In genomic region chr7:75688200-75689136, GRCh38 we compare ENCODE assay signal across 10 cellular contexts. TPM values are rescaled to one million over a fixed set of nuclear protein-coding genes. Genes with fewer than 3 reads are reported as not detected.
A peak's percentile ranks its signal among the peaks of the same experiment; 100 is the strongest.
DNase-seq lines count a peak whose midpoint lies in the region; ATAC-seq and TF ChIP-seq lines count a peak whose summit lies in the region.
"Had no signal": no experiment of that assay in that cellular context is flagged by ENCODE, and none has a peak within 500 bp of the region (broad histone marks: within the 10 kb centered on the region; RNA-seq: fewer than 3 reads in every experiment).

No MANE protein-coding gene starts in this region.

- in situ Hi-C loops in KBM-7 (cut with MboI; ENCODE audit: low pct_unique_long_range_greater_than_20kb, low sequenced_read_pairs): no loop called here

- H3K4me1 ChIP-seq in left lung: no peaks in the 10 kb centered on the region

- intact Hi-C loops in left lung (cut with DNase I): no loop called here

- peak; percentile 51 for DNase-seq in DMS153 (lab: John Stamatoyannopoulos, UW)
- peak; percentile 96 to 98 for DNase-seq in NCI-H2081 (lab: John Stamatoyannopoulos, UW)
- peak; percentile 23 for DNase-seq in dermis blood vessel endothelial cell
- DNase-seq in nucleus accumbens (lab: John Stamatoyannopoulos, UW): peak; percentile 12 to 95 (median 87)
- no peak for DNase-seq in hepatic stellate cell (ENCODE audit: low spot score)
- no peak for DNase-seq in activated T-cell treated with anti-CD3 and anti-CD28 coated beads, Interleukin-2, amount 50 U/mL, for 72 hours
- no peak for DNase-seq in left lung
- no peak for DNase-seq in KBM-7

- no peaks in the 10 kb centered on the region for H3K36me3 ChIP-seq in left lung
- H3K36me3 ChIP-seq: cardiac muscle cell had no signal

- H3K4me3 Mint-ChIP-seq in activated T-cell treated with anti-CD3 and anti-CD28 coated beads, Interleukin-2, amount 50 U/mL, for 72 hours: no peak overlapping the region

- H3K9me3 ChIP-seq in left lung: no peaks in the 10 kb centered on the region

- H3K4me3 ChIP-seq in left lung: no peak overlapping the region
- H3K4me3 ChIP-seq: cardiac muscle cell, SK-N-MC had no signal

- H3K27ac Mint-ChIP-seq in activated T-cell treated with anti-CD3 and anti-CD28 coated beads, Interleukin-2, amount 50 U/mL, for 72 hours: no peak overlapping the region

- TF ChIP-seq CTCF in left lung (IDR thresholded peaks at IDR 0.05): no peak

- H3K4me1 Mint-ChIP-seq in activated T-cell treated with anti-CD3 and anti-CD28 coated beads, Interleukin-2, amount 50 U/mL, for 72 hours (ENCODE audit: low read depth): no peaks in the 10 kb centered on the region

- no peak for ATAC-seq in activated T-cell treated with anti-CD3 and anti-CD28 coated beads, Interleukin-2, amount 50 U/mL, for 72 hours (replicated peaks in 1 of 2)
- no peak for ATAC-seq in left lung

- H3K36me3 Mint-ChIP-seq in activated T-cell treated with anti-CD3 and anti-CD28 coated beads, Interleukin-2, amount 50 U/mL, for 72 hours (ENCODE audit: insufficient read depth in 2 of 2): no peaks in the 10 kb centered on the region

- peaks cover 10% of the 10 kb centered on the region for H3K27me3 Mint-ChIP-seq in activated T-cell treated with anti-CD3 and anti-CD28 coated beads, Interleukin-2, amount 50 U/mL, for 72 hours (ENCODE audit: low read depth)

- H3K27me3 ChIP-seq in left lung: no peaks in the 10 kb centered on the region
- H3K27me3 ChIP-seq: cardiac muscle cell had no signal

- H3K9me3 Mint-ChIP-seq in activated T-cell treated with anti-CD3 and anti-CD28 coated beads, Interleukin-2, amount 50 U/mL, for 72 hours: no peaks in the 10 kb centered on the region

- no peak overlapping the region for H3K27ac ChIP-seq in left lung
- H3K27ac ChIP-seq: cardiac muscle cell, SK-N-MC had no signal

RNA-seq across cellular contexts. Expression of gene HIP1, which starts 50.3 kb away (rescaled TPM):
- 60.2 and 79.1 TPM in 2 replicates for total RNA-seq in dermis blood vessel endothelial cell
- 10 to 100 TPM; 10.9 to 11.4 TPM for total RNA-seq in activated T-cell treated with anti-CD3 and anti-CD28 coated beads, Interleukin-2, amount 50 U/mL, for 72 hours
- 10 to 100 TPM; 83.8 to 84.2 TPM for total RNA-seq in left lung

Comparison
In these comparisons a context has a peak if more than half of its experiments do, and no peak if none do; other contexts are left out.
1. DNase-seq: peak in DMS153 (single experiment), NCI-H2081 (2 of 2), dermis blood vessel endothelial cell (single experiment) and nucleus accumbens (56 of 56); none in hepatic stellate cell (single experiment), activated T-cell treated with anti-CD3 and anti-CD28 coated beads, Interleukin-2, amount 50 U/mL, for 72 hours (0 of 2), left lung (0 of 2) and KBM-7 (single experiment).